18 cellular contexts compared by ENCODE assay signal in genomic region chr22:36761553-36762240, GRCh38. TPM values are rescaled to one million over a fixed set of nuclear protein-coding genes. Genes with fewer than 3 reads are reported as not detected.
DNase-seq lines count a peak whose midpoint lies in the region; ATAC-seq and TF ChIP-seq lines count a peak whose summit lies in the region.
"Had no signal": no experiment of that assay in that cellular context is flagged by ENCODE, and none has a peak within 500 bp of the region (broad histone marks: within the 10 kb centered on the region; RNA-seq: fewer than 3 reads in every experiment).

No MANE protein-coding gene starts in this region.

- H3K27ac Mint-ChIP-seq in osteocyte (ENCODE audit: unreplicated experiment) = no peak overlapping the region
- no peak overlapping the region for H3K27ac Mint-ChIP-seq in naive thymus-derived CD4-positive, alpha-beta T cell

- DNase-seq in cardiac septum (ENCODE audit: low spot score) (peak; percentile 24), left ventricle myocardium superior (no peak), coronary artery (ENCODE audit: low spot score) (peak; percentile 40), osteocyte (ENCODE audit: extremely low spot score, unreplicated experiment) (peak; percentile 65), DMS79 treated with DMSO at 0.1 percent for 48 hours (lab: John Stamatoyannopoulos, UW) (no peak), inferior parietal cortex (ENCODE audit: extremely low spot score) (no peak)
- DNase-seq in naive thymus-derived CD4-positive, alpha-beta T cell = no peak
- DNase-seq: C1 segment of cervical spinal cord, KBM-7, NCI-H1092, NCI-H146, NCI-H2081 treated with DMSO at 0.1 percent for 48 hours, NCI-H510A, NCI-H82, PC-3 had no signal

- no peaks in the 10 kb centered on the region for H3K27me3 Mint-ChIP-seq in osteocyte (ENCODE audit: unreplicated experiment)
- no peaks in the 10 kb centered on the region for H3K27me3 Mint-ChIP-seq in naive thymus-derived CD4-positive, alpha-beta T cell

- H3K27ac ChIP-seq in coronary artery = no peak overlapping the region
- no peak overlapping the region for H3K27ac ChIP-seq in naive thymus-derived CD4-positive, alpha-beta T cell (ENCODE audit: low read depth, low read length)

- POLR2A ChIA-PET in naive thymus-derived CD4-positive, alpha-beta T cell (lab: Charles Lee) = no interaction called here

- H3K27me3 ChIP-seq in naive thymus-derived CD4-positive, alpha-beta T cell (ENCODE audit: control insufficient read depth in 2 of 2, insufficient read depth in 2 of 2, low read length in 2 of 2) = no peaks in the 10 kb centered on the region

- H3K4me1 ChIP-seq in naive thymus-derived CD4-positive, alpha-beta T cell (ENCODE audit: control insufficient read depth in 2 of 2, insufficient read depth in 2 of 2, low read length in 2 of 2) = no peaks in the 10 kb centered on the region

- peaks cover 0 to 29% (median 0%) of the 10 kb centered on the region in 3 experiments for H3K36me3 ChIP-seq in naive thymus-derived CD4-positive, alpha-beta T cell (ENCODE audit: control insufficient read depth in 2 of 3, insufficient read depth in 3 of 3, low read length in 3 of 3)

- intact Hi-C loops in cardiac septum (cut with DNase I) = no loop called here
- intact Hi-C loops in left ventricle myocardium superior (cut with micrococcal nuclease) = no loop called here
- intact Hi-C loops in naive thymus-derived CD4-positive, alpha-beta T cell (cut with micrococcal nuclease) = no loop called here

- H3K36me3 Mint-ChIP-seq in osteocyte (ENCODE audit: unreplicated experiment) = peaks cover 1% of the 10 kb centered on the region
- peaks cover 0 to 13% (median 7%) of the 10 kb centered on the region in 5 donors for H3K36me3 Mint-ChIP-seq in naive thymus-derived CD4-positive, alpha-beta T cell

- H3K4me3 Mint-ChIP-seq in osteocyte (ENCODE audit: unreplicated experiment) = no peak overlapping the region
- H3K4me3 Mint-ChIP-seq in naive thymus-derived CD4-positive, alpha-beta T cell = no peak overlapping the region

- no peaks in the 10 kb centered on the region for H3K9me3 Mint-ChIP-seq in osteocyte (ENCODE audit: unreplicated experiment)
- H3K9me3 Mint-ChIP-seq in naive thymus-derived CD4-positive, alpha-beta T cell = no peaks in the 10 kb centered on the region

- ATAC-seq in left ventricle myocardium superior (no peak), GM21717 (IDR thresholded peaks at IDR 0.05; ENCODE audit: unreplicated experiment) (no peak)
- ATAC-seq in naive thymus-derived CD4-positive, alpha-beta T cell = no peak
- ATAC-seq: PC-3 had no signal

- no peak overlapping the region for H3K4me3 ChIP-seq in coronary artery
- H3K4me3 ChIP-seq in naive thymus-derived CD4-positive, alpha-beta T cell (ENCODE audit: low read length) = no peak overlapping the region

- TF ChIP-seq CTCF in coronary artery (IDR thresholded peaks at IDR 0.05) (no peak), osteocyte (IDR thresholded peaks at IDR 0.05) (no peak)

- CTCF ChIA-PET in naive thymus-derived CD4-positive, alpha-beta T cell (lab: Charles Lee) = interaction anchor here (1.3 to 2.1 kb wide), 2 partner anchors 12 to 216 kb away, joined by 3 to 5 read pairs; no protein-coding TSS in a partner anchor

- no peaks in the 10 kb centered on the region for H3K4me1 Mint-ChIP-seq in osteocyte (ENCODE audit: unreplicated experiment)
- H3K4me1 Mint-ChIP-seq in naive thymus-derived CD4-positive, alpha-beta T cell = peaks cover 0 to 10% (median 8%) of the 10 kb centered on the region in 7 donors

- no peaks in the 10 kb centered on the region for H3K9me3 ChIP-seq in naive thymus-derived CD4-positive, alpha-beta T cell (ENCODE audit: control insufficient read depth in 2 of 3, low read length in 3 of 3)

RNA-seq across cellular contexts. Expression of gene IFT27, which starts 14.2 kb away (rescaled TPM):
- total RNA-seq in cardiac septum (24.7 TPM), left ventricle myocardium superior (29.3 TPM), osteocyte (30.5 and 36.9 TPM in 2 replicates)
- 10 to 100 TPM; 16.6 to 40.9 (median 32.0) TPM for total RNA-seq in naive thymus-derived CD4-positive, alpha-beta T cell
- polyA plus RNA-seq in naive thymus-derived CD4-positive, alpha-beta T cell = 10 to 100 TPM; 10.1 to 12.0 TPM

RNA-seq across cellular contexts. Expression of gene PVALB, which starts 55.1 kb away (rescaled TPM):
- total RNA-seq in cardiac septum (not detected), left ventricle myocardium superior (not detected), osteocyte (0.94 TPM in 1 of 2 replicates, not detected in the other)
- total RNA-seq in naive thymus-derived CD4-positive, alpha-beta T cell = not detected
- polyA plus RNA-seq in naive thymus-derived CD4-positive, alpha-beta T cell = not detected
- total RNA-seq: Daoy, PC-3 had no signal

RNA-seq across cellular contexts. Expression of gene CACNG2, which starts 58.1 kb away (rescaled TPM):
- total RNA-seq in cardiac septum = not detected
- not detected for total RNA-seq in left ventricle myocardium superior
- not detected in 2 replicates for total RNA-seq in osteocyte
- total RNA-seq in naive thymus-derived CD4-positive, alpha-beta T cell = not detected
- not detected for polyA plus RNA-seq in naive thymus-derived CD4-positive, alpha-beta T cell
- total RNA-seq: Daoy, H1, PC-3 had no signal
- polyA plus RNA-seq: H1 had no signal

Comparison
In these comparisons a context has a peak if more than half of its experiments do, and no peak if none do; other contexts are left out.
1. DNase-seq: peak in cardiac septum (single experiment), coronary artery (single experiment) and osteocyte (single experiment); none in left ventricle myocardium superior (single experiment), DMS79 treated with DMSO at 0.1 percent for 48 hours (single experiment), inferior parietal cortex (single experiment) and naive thymus-derived CD4-positive, alpha-beta T cell (0 of 9).